In genomic region chr19:49432141-49433073, GRCh38 we compare ENCODE assay signal across 14 cellular contexts. TPM values are rescaled to one million over a fixed set of nuclear protein-coding genes. Genes with fewer than 3 reads are reported as not detected.
DNase-seq lines count a peak whose midpoint lies in the region; ATAC-seq, FAIRE-seq and TF ChIP-seq lines count a peak whose summit lies in the region.
"Had no signal": no experiment of that assay in that cellular context is flagged by ENCODE, and none has a peak within 500 bp of the region (broad histone marks: within the 10 kb centered on the region; RNA-seq: fewer than 3 reads in every experiment).

No MANE protein-coding gene starts in this region.

- H3K9me3 Mint-ChIP-seq in activated B cell treated with CpG ODN at 0.5 μM for 24 hours (no peaks in the 10 kb centered on the region), HFFc6 (peaks cover 5% of the 10 kb centered on the region; the same call in 1 of the 2 replicates)
- peaks cover 0 to 3% of the 10 kb centered on the region in 2 donors for H3K9me3 Mint-ChIP-seq in stimulated activated naive B cell treated with anti-CD40 and anti-IgM and Interleukin-4, amounts not matched to agents 10 μg/mL and 1 μg/mL and 100 μg/mL, for 72 hours

- CTCF ChIA-PET in activated B cell treated with CpG ODN at 0.5 μM for 24 hours (lab: Charles Lee) = interaction anchor here (1.5 kb wide), 1 partner anchor 41 kb away, joined by 4 read pairs; no protein-coding TSS in a partner anchor

- H3K4me1 ChIP-seq in iPS-15b (ENCODE audit: control insufficient read depth, insufficient read depth, low read length) = peaks cover 8% of the 10 kb centered on the region

- H3K4me3 Mint-ChIP-seq in activated B cell treated with CpG ODN at 0.5 μM for 24 hours = no peak overlapping the region
- peak overlapping the region; percentile 34 to 62 for H3K4me3 Mint-ChIP-seq in stimulated activated naive B cell treated with anti-CD40 and anti-IgM and Interleukin-4, amounts not matched to agents 10 μg/mL and 1 μg/mL and 100 μg/mL, for 72 hours
- H3K4me3 Mint-ChIP-seq in HFFc6 = no peak overlapping the region

- H3K36me3 ChIP-seq in iPS-15b (ENCODE audit: control insufficient read depth, insufficient read depth, low read length) = no peaks in the 10 kb centered on the region
- H3K36me3 ChIP-seq: BLaER1 treated with 17β-estradiol and CSF1 and Interleukin-3, amounts not matched to agents 10 nM and 100 nM; heart left ventricle had no signal

- POLR2A ChIA-PET in activated B cell treated with CpG ODN at 0.5 μM for 24 hours (lab: Charles Lee) = interaction anchor here (0.6 kb wide), 3 partner anchors 76 to 99 kb away, joined by 3 to 7 read pairs (median 4); no protein-coding TSS in a partner anchor

- H3K4me3 ChIP-seq in iPS-15b (ENCODE audit: low read depth, low read length) = peak overlapping the region; percentile 56
- H3K4me3 ChIP-seq: heart left ventricle had no signal

- H3K9ac ChIP-seq in iPS-15b (ENCODE audit: low read depth, low read length) = no peak overlapping the region
- H3K9ac ChIP-seq: BLaER1 treated with 17β-estradiol and CSF1 and Interleukin-3, amounts not matched to agents 10 nM and 100 nM had no signal

- FAIRE-seq in HTR-8/SVneo (lab: Jason Lieb, UNC) = no peak
- FAIRE-seq: endometrium, RCC 7860 had no signal

- ATAC-seq in activated B cell treated with CpG ODN at 0.5 μM for 24 hours (ENCODE audit: low read depth) = peak; percentile 42
- peak; percentile 41 to 45 for ATAC-seq in stimulated activated naive B cell treated with anti-CD40 and anti-IgM and Interleukin-4, amounts not matched to agents 10 μg/mL and 1 μg/mL and 100 μg/mL, for 72 hours (replicated peaks)
- ATAC-seq: heart left ventricle had no signal

- H3K9me3 ChIP-seq in iPS-15b (ENCODE audit: control insufficient read depth, insufficient read depth, low read length) = no peaks in the 10 kb centered on the region
- H3K9me3 ChIP-seq: heart left ventricle had no signal

- H3K36me3 Mint-ChIP-seq in activated B cell treated with CpG ODN at 0.5 μM for 24 hours (ENCODE audit: low read depth) (no peaks in the 10 kb centered on the region), HFFc6 (ENCODE audit: low read depth) (no peaks in the 10 kb centered on the region; the same call in 1 of the 2 replicates)
- H3K36me3 Mint-ChIP-seq in stimulated activated naive B cell treated with anti-CD40 and anti-IgM and Interleukin-4, amounts not matched to agents 10 μg/mL and 1 μg/mL and 100 μg/mL, for 72 hours = peaks cover 4 to 9% of the 10 kb centered on the region in 2 donors

- TF ChIP-seq CTCF in activated B cell treated with CpG ODN at 0.5 μM for 24 hours (IDR thresholded peaks at IDR 0.05) (no peak), HFFc6 (IDR thresholded peaks at IDR 0.05) (no peak)

- H3K4me1 Mint-ChIP-seq in activated B cell treated with CpG ODN at 0.5 μM for 24 hours = peaks cover 45% of the 10 kb centered on the region
- peaks cover 48 to 62% of the 10 kb centered on the region in 2 donors for H3K4me1 Mint-ChIP-seq in stimulated activated naive B cell treated with anti-CD40 and anti-IgM and Interleukin-4, amounts not matched to agents 10 μg/mL and 1 μg/mL and 100 μg/mL, for 72 hours
- no peaks in the 10 kb centered on the region for H3K4me1 Mint-ChIP-seq in HFFc6 (ENCODE audit: low read depth)

- H3K27me3 Mint-ChIP-seq in activated B cell treated with CpG ODN at 0.5 μM for 24 hours (peaks cover 73% of the 10 kb centered on the region), HFFc6 (ENCODE audit: insufficient read depth) (peaks cover 64% of the 10 kb centered on the region)
- H3K27me3 Mint-ChIP-seq in stimulated activated naive B cell treated with anti-CD40 and anti-IgM and Interleukin-4, amounts not matched to agents 10 μg/mL and 1 μg/mL and 100 μg/mL, for 72 hours = peaks cover 87 to 98% of the 10 kb centered on the region in 2 donors

- intact Hi-C loops in activated B cell treated with CpG ODN at 0.5 μM for 24 hours (cut with micrococcal nuclease) = no loop called here

- peaks cover 70% of the 10 kb centered on the region for H3K27me3 ChIP-seq in iPS-15b (ENCODE audit: control insufficient read depth, insufficient read depth, low read length)

- DNase-seq in stimulated activated CD4-positive, alpha-beta T cell treated with anti-CD3 and anti-CD28 coated beads, Interleukin-15, amount 100 ng/mL, for 24 hours = peak; percentile 57
- no peak for DNase-seq in stimulated activated CD4-positive, alpha-beta T cell treated with anti-CD3 and anti-CD28 coated beads, Interleukin-2, amount 100 ng/mL, for 48 hours
- DNase-seq in activated B cell treated with CpG ODN at 0.5 μM for 24 hours = no peak
- no peak for DNase-seq in stimulated activated naive B cell treated with anti-CD40 and anti-IgM and Interleukin-4, amounts not matched to agents 10 μg/mL and 1 μg/mL and 100 μg/mL, for 72 hours
- DNase-seq in HTR-8/SVneo (ENCODE audit: insufficient read length, low spot score) = no peak
- DNase-seq in NCI-H748 (lab: John Stamatoyannopoulos, UW; ENCODE audit: unreplicated experiment) = no peak
- DNase-seq in HFFc6 = no peak
- DNase-seq: heart left ventricle, midbrain, NCI-H446 treated with DMSO at 0.1 percent for 48 hours had no signal

- no peak overlapping the region for H3K27ac Mint-ChIP-seq in activated B cell treated with CpG ODN at 0.5 μM for 24 hours
- peak overlapping the region; percentile 70 for H3K27ac Mint-ChIP-seq in stimulated activated naive B cell treated with anti-CD40 and anti-IgM and Interleukin-4, amounts not matched to agents 10 μg/mL and 1 μg/mL and 100 μg/mL, for 72 hours
- H3K27ac Mint-ChIP-seq in HFFc6 = no peak overlapping the region

RNA-seq across cellular contexts. Expression of gene GFY, which starts 7.2 kb away (rescaled TPM):
- total RNA-seq in activated B cell treated with CpG ODN at 0.5 μM for 24 hours = not detected in 2 replicates
- total RNA-seq in HFFc6 (2021; fragmentation: NEBNext Ultra II Directional; extraction: Animal tissue kit (Norgen Biotek cat#: 25700)) = not detected
- total RNA-seq: heart left ventricle had no signal

RNA-seq across cellular contexts. Expression of gene SLC17A7, which starts 8.9 kb away (rescaled TPM):
- 0.15 and 0.55 TPM in 2 replicates for total RNA-seq in activated B cell treated with CpG ODN at 0.5 μM for 24 hours
- total RNA-seq in HFFc6 (2021; fragmentation: NEBNext Ultra II Directional; extraction: Animal tissue kit (Norgen Biotek cat#: 25700)) = under 1 TPM in 5 of 6 experiments, not detected in 1; 0.05 to 0.17 (median 0.09) TPM

RNA-seq across cellular contexts. Expression of gene PTH2, which starts 9.2 kb away (rescaled TPM):
- total RNA-seq in activated B cell treated with CpG ODN at 0.5 μM for 24 hours = not detected in 2 replicates
- not detected for total RNA-seq in HFFc6 (2021; fragmentation: NEBNext Ultra II Directional; extraction: Animal tissue kit (Norgen Biotek cat#: 25700))
- total RNA-seq: heart left ventricle had no signal

RNA-seq across cellular contexts. Expression of gene PIH1D1, which starts 19.2 kb away (rescaled TPM):
- total RNA-seq in activated B cell treated with CpG ODN at 0.5 μM for 24 hours = 110 and 111 TPM in 2 replicates
- 10 to 100 TPM; 55.8 to 65.6 (median 57.5) TPM for total RNA-seq in HFFc6 (2021; fragmentation: NEBNext Ultra II Directional; extraction: Animal tissue kit (Norgen Biotek cat#: 25700))

RNA-seq across cellular contexts. Expression of gene ALDH16A1, which starts 20.6 kb away (rescaled TPM):
- 61.4 and 61.6 TPM in 2 replicates for total RNA-seq in activated B cell treated with CpG ODN at 0.5 μM for 24 hours
- total RNA-seq in HFFc6 (2021; fragmentation: NEBNext Ultra II Directional; extraction: Animal tissue kit (Norgen Biotek cat#: 25700)) = 10 to 100 TPM; 13.9 to 23.0 (median 19.8) TPM

Comparison
In these comparisons a context has a peak if more than half of its experiments do, and no peak if none do; other contexts are left out.
1. H3K4me3 Mint-ChIP-seq: peak in stimulated activated naive B cell treated with anti-CD40 and anti-IgM and Interleukin-4, amounts not matched to agents 10 μg/mL and 1 μg/mL and 100 μg/mL, for 72 hours (2 of 2); none in activated B cell treated with CpG ODN at 0.5 μM for 24 hours (single experiment) and HFFc6 (single experiment).